ENCODE assay signal across 8 cellular contexts in genomic region chr4:118352843-118353373, GRCh38. TPM values are rescaled to one million over a fixed set of nuclear protein-coding genes. Genes with fewer than 3 reads are reported as not detected.
DNase-seq lines count a peak whose midpoint lies in the region; ATAC-seq and TF ChIP-seq lines count a peak whose summit lies in the region.

PRSS12 (minus strand) TSS chr4:118353003; CDS start chr4:118352720, 283 bp downstream.

- peak; percentile 89 for TF ChIP-seq CTCF in RWPE2 (IDR thresholded peaks at IDR 0.05; ENCODE audit: poor library complexity, severe bottlenecking)
- TF ChIP-seq CTCF in cardiac muscle cell (IDR thresholded peaks at IDR 0.05; ENCODE audit: low read depth, low read length), result peak; percentile 76

- CTCF ChIA-PET in activated naive CD4-positive, alpha-beta T cell treated with anti-CD3 and anti-CD28 coated beads, Interleukin-2, amount 10 ng/mL, durations not matched to agents 7 days and 5 days (lab: Charles Lee), result interaction anchor here (0.7 to 2.3 kb wide), 11 partner anchors 9 to 72 kb away, joined by 3 to 10 read pairs (median 3); no protein-coding TSS in a partner anchor

- no peak within 1 kb of the TSS for H3K27ac Mint-ChIP-seq in activated naive CD4-positive, alpha-beta T cell treated with anti-CD3 and anti-CD28 coated beads, Interleukin-2, amount 10 ng/mL, durations not matched to agents 7 days and 5 days

- H3K27ac ChIP-seq in RWPE2 (ENCODE audit: poor library complexity, severe bottlenecking), result no peak within 1 kb of the TSS
- H3K27ac ChIP-seq in cardiac muscle cell, result no peak within 1 kb of the TSS

- H3K9me3 ChIP-seq in RWPE2 (ENCODE audit: severe bottlenecking) (no peaks in the 10 kb centered on the region), cardiac muscle cell (ENCODE audit: low read depth) (no peaks in the 10 kb centered on the region)

- H3K4me1 ChIP-seq in RWPE2 (ENCODE audit: insufficient read depth, poor library complexity, severe bottlenecking), result peaks cover 18% of the 10 kb centered on the region
- no peaks in the 10 kb centered on the region for H3K4me1 ChIP-seq in cardiac muscle cell (ENCODE audit: low read depth)

- no peaks in the 10 kb centered on the region for H3K9me3 Mint-ChIP-seq in activated naive CD4-positive, alpha-beta T cell treated with anti-CD3 and anti-CD28 coated beads, Interleukin-2, amount 10 ng/mL, durations not matched to agents 7 days and 5 days

- peak within 1 kb of the TSS; percentile 61 for H3K4me3 Mint-ChIP-seq in activated naive CD4-positive, alpha-beta T cell treated with anti-CD3 and anti-CD28 coated beads, Interleukin-2, amount 10 ng/mL, durations not matched to agents 7 days and 5 days

- ATAC-seq in GM21423 (IDR thresholded peaks at IDR 0.05; ENCODE audit: unreplicated experiment), result peak; percentile 99
- ATAC-seq in RWPE2 (ENCODE audit: low read depth), result peak; percentile 88

- H3K27me3 Mint-ChIP-seq in activated naive CD4-positive, alpha-beta T cell treated with anti-CD3 and anti-CD28 coated beads, Interleukin-2, amount 10 ng/mL, durations not matched to agents 7 days and 5 days, result peaks cover 73% of the 10 kb centered on the region

- DNase-seq in DMS53 treated with DMSO at 0.1 percent for 48 hours (lab: John Stamatoyannopoulos, UW; ENCODE audit: unreplicated experiment), result peak; percentile 54
- DNase-seq in HPDE6-E6E7 (ENCODE audit: extremely low spot score), result peak; percentile 72
- DNase-seq in RWPE2 (ENCODE audit: low spot score), result peak; percentile 77
- peak; percentile 71 for DNase-seq in activated naive CD4-positive, alpha-beta T cell treated with anti-CD3 and anti-CD28 coated beads, Interleukin-2, amount 10 ng/mL, durations not matched to agents 7 days and 5 days
- DNase-seq in cardiac muscle cell (ENCODE audit: low read depth in 1 of 2, low spot score in 1 of 2), result peak; percentile 56 to 76
- DNase-seq in posterior vena cava (ENCODE audit: low spot score), result peak; percentile 91
- no peak for DNase-seq in NCI-H187 treated with DMSO at 0.1 percent for 48 hours (lab: John Stamatoyannopoulos, UW)

- intact Hi-C loops in posterior vena cava (cut with DNase I), result no loop called here

- peaks cover 13% of the 10 kb centered on the region for H3K4me1 Mint-ChIP-seq in activated naive CD4-positive, alpha-beta T cell treated with anti-CD3 and anti-CD28 coated beads, Interleukin-2, amount 10 ng/mL, durations not matched to agents 7 days and 5 days

- no peaks in the 10 kb centered on the region for H3K27me3 ChIP-seq in RWPE2 (ENCODE audit: insufficient read depth, poor library complexity, severe bottlenecking)
- peaks cover 36% of the 10 kb centered on the region for H3K27me3 ChIP-seq in cardiac muscle cell

- H3K36me3 Mint-ChIP-seq in activated naive CD4-positive, alpha-beta T cell treated with anti-CD3 and anti-CD28 coated beads, Interleukin-2, amount 10 ng/mL, durations not matched to agents 7 days and 5 days, result no peaks in the 10 kb centered on the region

- H3K36me3 ChIP-seq in RWPE2 (ENCODE audit: low read depth) (no peaks in the 10 kb centered on the region), cardiac muscle cell (no peaks in the 10 kb centered on the region)

- H3K4me3 ChIP-seq in RWPE2 (ENCODE audit: severe bottlenecking) (peak within 1 kb of the TSS; percentile 48), cardiac muscle cell (peak within 1 kb of the TSS; percentile 45)

RNA-seq across cellular contexts. Expression of gene PRSS12, which starts in this region (rescaled TPM):
- 0.42 and 0.48 TPM in 2 replicates for total RNA-seq in cardiac muscle cell
- 0.07 and 0.42 TPM in 2 replicates for polyA plus RNA-seq in cardiac muscle cell
- under 1 TPM; 0.23 to 0.48 TPM for total RNA-seq in posterior vena cava

Comparison
In these comparisons a context has a peak if more than half of its experiments do, and no peak if none do; other contexts are left out.
1. Peak in DNase-seq and H3K4me3 ChIP-seq in cardiac muscle cell; RNA of the gene not detected or under 1 TPM.
2. Peak in DNase-seq in posterior vena cava; RNA of the gene not detected or under 1 TPM.